ENCODE assay signal across 7 cellular contexts in genomic region chr12:56129914-56130495, GRCh38. TPM values are rescaled to one million over a fixed set of nuclear protein-coding genes. Genes with fewer than 3 reads are reported as not detected.
DNase-seq lines count a peak whose midpoint lies in the region; ATAC-seq and TF ChIP-seq lines count a peak whose summit lies in the region.
"Not testable (repeated sequence)": the region's sequence is repeated elsewhere in the genome, so short reads cannot be mapped to it uniquely, and the experiment has no call there.

No MANE protein-coding gene starts in this region.

- peaks cover 47% of the 10 kb centered on the region for H3K4me1 Mint-ChIP-seq in activated T-helper 17 cell treated with anti-CD3 and anti-CD28 coated beads, Interleukin-2, amount 50 U/mL, for 72 hours
- H3K4me1 Mint-ChIP-seq in dendritic cell treated with granulocyte-macrophage colony-stimulating factor and Interleukin-4, amounts not matched to agents 40 ng/mL and 50 ng/mL, for 4 days (ENCODE audit: low read depth), result peaks cover 59% of the 10 kb centered on the region

- H3F3A ChIP-seq in PC-3 (ENCODE audit: low read length, unreplicated experiment), result not testable (repeated sequence)

- not testable (repeated sequence) for H2AFZ ChIP-seq in PC-3 (ENCODE audit: low read length); hepatocyte

- CTCF ChIA-PET in PC-3 (lab: Charles Lee), result not testable (repeated sequence)

- intact Hi-C loops in PC-3 (cut with micrococcal nuclease); dendritic cell treated with granulocyte-macrophage colony-stimulating factor and Interleukin-4, amounts not matched to agents 40 ng/mL and 50 ng/mL, for 4 days (cut with micrococcal nuclease): not testable (repeated sequence)

- H3K27ac ChIP-seq in PC-3 (ENCODE audit: low read length), result not testable (repeated sequence)
- H3K27ac ChIP-seq in hepatocyte (peak overlapping the region; percentile 75), skin epidermis (peak overlapping the region in 20 of 21 experiments; percentile 75 to 93 (median 86))

- 86% methylated on average over 22 of the region's 22 CpGs for whole genome bisulfite sequencing in hepatocyte (ENCODE audit: low lambda C conversion rate, missing lambda C conversion rate)

- not testable (repeated sequence) for H3K9ac ChIP-seq in PC-3 (ENCODE audit: low read length)

- not testable (repeated sequence) for ATAC-seq in PC-3; activated T-helper 17 cell treated with anti-CD3 and anti-CD28 coated beads, Interleukin-2, amount 50 U/mL, for 72 hours (replicated peaks)

- H3K79me2 ChIP-seq in PC-3 (ENCODE audit: low read length) (peaks cover 25% of the 10 kb centered on the region), hepatocyte (peaks cover 19% of the 10 kb centered on the region)

- H3K4me2 ChIP-seq in PC-3 (ENCODE audit: low read length) (peak overlapping the region; percentile 100), hepatocyte (peak overlapping the region; percentile 89)

- DNase-seq in GM12865 (ENCODE audit: low read depth); PC-3; hepatocyte (ENCODE audit: low spot score): not testable (repeated sequence)
- DNase-seq in myocyte (ENCODE audit: low read depth), result peak; percentile 64

- TF ChIP-seq CTCF in GM12865 (IDR thresholded peaks at IDR 0.05; ENCODE audit: insufficient read depth, low read depth, low read length, missing control alignments); PC-3 (conservative IDR thresholded peaks at IDR 0.05; ENCODE audit: low read depth, low read length); hepatocyte (IDR thresholded peaks at IDR 0.05; ENCODE audit: poor library complexity): not testable (repeated sequence)

- H3K4me3 ChIP-seq in GM12865 (ENCODE audit: low read depth, low read length) (peak overlapping the region; percentile 92), PC-3 (ENCODE audit: low read length) (peak overlapping the region; percentile 96), skin epidermis (peak overlapping the region; percentile 66 to 88 (median 75))
- H3K4me3 ChIP-seq in hepatocyte, result not testable (repeated sequence)

- peaks cover 79% of the 10 kb centered on the region for H3K36me3 Mint-ChIP-seq in activated T-helper 17 cell treated with anti-CD3 and anti-CD28 coated beads, Interleukin-2, amount 50 U/mL, for 72 hours (ENCODE audit: low read depth)
- peaks cover 71% of the 10 kb centered on the region for H3K36me3 Mint-ChIP-seq in dendritic cell treated with granulocyte-macrophage colony-stimulating factor and Interleukin-4, amounts not matched to agents 40 ng/mL and 50 ng/mL, for 4 days (ENCODE audit: low read depth)

- H3K36me3 ChIP-seq in PC-3 (ENCODE audit: low read depth, low read length), result peaks cover 32% of the 10 kb centered on the region
- not testable (repeated sequence) for H3K36me3 ChIP-seq in hepatocyte (replicated peaks; ENCODE audit: insufficient read depth, low read depth)

- peaks cover 27% of the 10 kb centered on the region for H3K4me1 ChIP-seq in PC-3 (ENCODE audit: insufficient read depth, low read length)
- peaks cover 11% of the 10 kb centered on the region for H3K4me1 ChIP-seq in hepatocyte (ENCODE audit: insufficient read depth)

- BruUV-seq in PC-3 (replicated peaks; lab: Mats Ljungman, UMichigan), result not testable (repeated sequence)

- POLR2A ChIA-PET in PC-3 (lab: Charles Lee; ENCODE audit: unreplicated experiment), result interaction anchor here (0.6 kb wide), 1 partner anchor 223 kb away, joined by 5 read pairs; no protein-coding TSS in a partner anchor

- H3K27ac Mint-ChIP-seq in activated T-helper 17 cell treated with anti-CD3 and anti-CD28 coated beads, Interleukin-2, amount 50 U/mL, for 72 hours, result peak overlapping the region; percentile 83
- H3K27ac Mint-ChIP-seq in dendritic cell treated with granulocyte-macrophage colony-stimulating factor and Interleukin-4, amounts not matched to agents 40 ng/mL and 50 ng/mL, for 4 days, result peak overlapping the region; percentile 85

- not testable (repeated sequence) for H3K9me3 Mint-ChIP-seq in activated T-helper 17 cell treated with anti-CD3 and anti-CD28 coated beads, Interleukin-2, amount 50 U/mL, for 72 hours; dendritic cell treated with granulocyte-macrophage colony-stimulating factor and Interleukin-4, amounts not matched to agents 40 ng/mL and 50 ng/mL, for 4 days

- not testable (repeated sequence) for H4K20me1 ChIP-seq in PC-3 (ENCODE audit: low read length); hepatocyte (ENCODE audit: insufficient read depth, poor library complexity, severe bottlenecking)

- H3K4me3 Mint-ChIP-seq in activated T-helper 17 cell treated with anti-CD3 and anti-CD28 coated beads, Interleukin-2, amount 50 U/mL, for 72 hours, result peak overlapping the region; percentile 98
- H3K4me3 Mint-ChIP-seq in dendritic cell treated with granulocyte-macrophage colony-stimulating factor and Interleukin-4, amounts not matched to agents 40 ng/mL and 50 ng/mL, for 4 days, result peak overlapping the region; percentile 98

- not testable (repeated sequence) for H3K9me2 ChIP-seq in PC-3 (replicated peaks; ENCODE audit: low read length); hepatocyte (replicated peaks; ENCODE audit: insufficient read depth)

- H3K27me3 Mint-ChIP-seq in activated T-helper 17 cell treated with anti-CD3 and anti-CD28 coated beads, Interleukin-2, amount 50 U/mL, for 72 hours; dendritic cell treated with granulocyte-macrophage colony-stimulating factor and Interleukin-4, amounts not matched to agents 40 ng/mL and 50 ng/mL, for 4 days: not testable (repeated sequence)

- not testable (repeated sequence) for H3K27me3 ChIP-seq in PC-3 (ENCODE audit: low read length); hepatocyte

- H3K9me3 ChIP-seq in PC-3 (ENCODE audit: low read length); hepatocyte (ENCODE audit: low read depth): not testable (repeated sequence)

RNA-seq across cellular contexts. Expression of gene ESYT1, which starts 1.9 kb away (rescaled TPM):
- total RNA-seq in PC-3 (2014; rRNA removed), result 120 and 176 TPM in 2 replicates
- 100 to 1,000 TPM; 234 to 236 TPM for total RNA-seq in activated T-helper 17 cell treated with anti-CD3 and anti-CD28 coated beads, Interleukin-2, amount 50 U/mL, for 72 hours
- 44.9 and 52.3 TPM in 2 replicates for total RNA-seq in hepatocyte
- polyA plus RNA-seq in hepatocyte, result 40.0 and 43.8 TPM in 2 replicates
- total RNA-seq in myocyte, result 442 and 481 TPM in 2 replicates
- 152 TPM for polyA plus RNA-seq in myocyte (2012)

RNA-seq across cellular contexts. Expression of gene ZC3H10, which starts 11.9 kb away (rescaled TPM):
- total RNA-seq in PC-3 (2014; rRNA removed), result 4.8 and 5.6 TPM in 2 replicates
- 1 to 10 TPM; 7.8 to 8.0 TPM for total RNA-seq in activated T-helper 17 cell treated with anti-CD3 and anti-CD28 coated beads, Interleukin-2, amount 50 U/mL, for 72 hours
- total RNA-seq in hepatocyte, result 3.7 and 9.0 TPM in 2 replicates
- 2.2 and 5.7 TPM in 2 replicates for polyA plus RNA-seq in hepatocyte
- total RNA-seq in myocyte, result 4.9 and 5.5 TPM in 2 replicates
- polyA plus RNA-seq in myocyte (2012), result 5.7 TPM

RNA-seq across cellular contexts. Expression of gene RPL41, which starts 13.6 kb away (rescaled TPM):
- total RNA-seq in PC-3 (2014; rRNA removed) (3,106 and 3,551 TPM in 2 replicates), hepatocyte (2,379 and 2,801 TPM in 2 replicates), myocyte (1,498 and 1,992 TPM in 2 replicates)
- total RNA-seq in activated T-helper 17 cell treated with anti-CD3 and anti-CD28 coated beads, Interleukin-2, amount 50 U/mL, for 72 hours, result 1,000 to 10,000 TPM; 4,564 to 4,582 TPM
- polyA plus RNA-seq in hepatocyte, result 2,115 and 2,240 TPM in 2 replicates
- polyA plus RNA-seq in myocyte (2012), result 5,312 TPM

RNA-seq across cellular contexts. Expression of gene MYL6B, which starts 22.4 kb away (rescaled TPM):
- total RNA-seq in PC-3 (2014; rRNA removed), result 153 and 178 TPM in 2 replicates
- total RNA-seq in activated T-helper 17 cell treated with anti-CD3 and anti-CD28 coated beads, Interleukin-2, amount 50 U/mL, for 72 hours, result 100 to 1,000 TPM in 1 of 2 donors, 10 to 100 TPM in 1; 96.9 to 114 TPM
- 80.6 and 98.1 TPM in 2 replicates for total RNA-seq in hepatocyte
- 82.2 and 83.9 TPM in 2 replicates for polyA plus RNA-seq in hepatocyte
- total RNA-seq in myocyte, result 3,936 and 4,339 TPM in 2 replicates
- 728 TPM for polyA plus RNA-seq in myocyte (2012)

RNA-seq across cellular contexts. Expression of gene PA2G4, which starts 25.6 kb away (rescaled TPM):
- total RNA-seq in PC-3 (2014; rRNA removed), result 391 and 406 TPM in 2 replicates
- total RNA-seq in activated T-helper 17 cell treated with anti-CD3 and anti-CD28 coated beads, Interleukin-2, amount 50 U/mL, for 72 hours, result 100 to 1,000 TPM; 213 to 427 TPM
- total RNA-seq in hepatocyte, result 87.9 and 90.7 TPM in 2 replicates
- polyA plus RNA-seq in hepatocyte, result 102 and 109 TPM in 2 replicates
- 233 and 241 TPM in 2 replicates for total RNA-seq in myocyte
- 105 TPM for polyA plus RNA-seq in myocyte (2012)
